Comparison of ENCODE assay signal across 16 cellular contexts in the genomic region with DNA sequence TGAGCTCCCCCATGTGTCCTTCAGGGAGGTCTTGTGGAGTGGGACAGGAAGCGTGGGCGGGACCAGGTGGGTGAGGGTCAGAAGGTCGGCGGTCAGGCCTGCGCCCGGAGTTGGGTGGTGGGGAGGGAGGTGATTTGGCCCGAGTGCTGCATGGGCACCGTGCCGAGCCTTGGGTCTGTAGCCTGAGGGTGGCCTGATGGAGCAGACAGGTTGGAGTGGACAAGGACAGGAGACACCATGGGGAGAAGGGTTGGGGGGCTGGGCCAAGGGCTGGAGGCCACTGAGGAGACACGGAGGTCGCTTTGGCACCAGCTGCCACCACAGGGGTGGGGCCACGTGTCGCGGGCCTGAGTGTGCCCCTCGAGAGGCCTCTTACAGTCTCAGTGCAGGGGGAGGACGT. TPM values are rescaled to one million over a fixed set of nuclear protein-coding genes. Genes with fewer than 3 reads are reported as not detected.
"Had no signal": no experiment of that assay in that cellular context is flagged by ENCODE, and none has a peak within 500 bp of the region (broad histone marks: within the 10 kb centered on the region; RNA-seq: fewer than 3 reads in every experiment).

No MANE protein-coding gene starts in this region.

- H3K27ac ChIP-seq: brain microvascular endothelial cell, neutrophil, right lobe of liver, stomach, thoracic aorta had no signal

- H3K4me1 ChIP-seq: right lobe of liver had no signal

- ATAC-seq: activated CD4-positive, CD25-positive, alpha-beta regulatory T cell treated with anti-CD3 and anti-CD28 coated beads, Interleukin-2, amount 50 U/mL, for 24 hours; left cardiac atrium had no signal

- H3K4me3 ChIP-seq: lung, right lobe of liver, stomach, thoracic aorta had no signal

- H3K27me3 ChIP-seq: brain microvascular endothelial cell, neutrophil, right lobe of liver, stomach had no signal

- H3K9me3 ChIP-seq: neutrophil, right lobe of liver, stomach, thoracic aorta had no signal

- DNase-seq: activated CD4-positive, alpha-beta memory T cell treated with anti-CD3 and anti-CD28 coated beads for 36 hours; activated CD8-positive, alpha-beta memory T cell treated with anti-CD3 and anti-CD28 coated beads, Interleukin-2, amount 50 U/mL, for 4 hours; activated naive CD4-positive, alpha-beta T cell treated with Interleukin-2 at 50 U/mL for 16 hours; brain microvascular endothelial cell; immature natural killer cell; left cardiac atrium; naive B cell; right lobe of liver; stomach; SW 1271 had no signal

RNA-seq across cellular contexts. Expression of a gene that starts 57.7 kb away (rescaled TPM):
- total RNA-seq: activated CD4-positive, alpha-beta memory T cell treated with anti-CD3 and anti-CD28 coated beads for 36 hours; activated T-helper 1 cell treated with anti-CD3 and anti-CD28 coated beads, Interleukin-12 subunit alpha, Interleukin-12 subunit beta, Interleukin-2, Interleukin-4 antibody, amounts not matched to agents 30 ng/mL and 10 ng/mL and 1 ng/mL, durations not matched to agents 14 hours and 24 hours and 36 hours; left cardiac atrium; posterior vena cava had no signal
- polyA plus RNA-seq: immature natural killer cell had no signal
